Comparison of ENCODE assay signal across 8 cellular contexts in genomic region chr14:105687171-105688022, GRCh38.
DNase-seq lines count a peak whose midpoint lies in the region; ATAC-seq, FAIRE-seq and TF ChIP-seq lines count a peak whose summit lies in the region.
"Not testable (repeated sequence)": the region's sequence is repeated elsewhere in the genome, so short reads cannot be mapped to it uniquely, and the experiment has no call there.

No MANE protein-coding gene starts in this region.

- TF ChIP-seq CTCF in kidney (IDR thresholded peaks at IDR 0.05; ENCODE audit: borderline replicate concordance, extremely low read depth, insufficient read depth); omental fat pad (IDR thresholded peaks at IDR 0.05); upper lobe of right lung (IDR thresholded peaks at IDR 0.05): not testable (repeated sequence)

- not testable (repeated sequence) for H3K9me2 ChIP-seq in Karpas-422 (replicated peaks; ENCODE audit: insufficient read depth, low read length)

- TF ChIP-seq POLR2A in GM19193 (IDR thresholded peaks at IDR 0.05; ENCODE audit: extremely low read depth, insufficient read depth, insufficient read length) (peak; percentile 34), Raji (IDR thresholded peaks at IDR 0.05; ENCODE audit: insufficient read depth, low read depth, low read length) (peak; percentile 55; the same call in 1 of the 2 replicates)

- not testable (repeated sequence) for H3K27ac ChIP-seq in BLaER1; kidney (ENCODE audit: low read depth in 2 of 2, low read length in 2 of 2); upper lobe of right lung
- peak overlapping the region; percentile 95 for H3K27ac ChIP-seq in Karpas-422 (ENCODE audit: low read length)

- H3K79me2 ChIP-seq in Karpas-422 (ENCODE audit: low read length) = not testable (repeated sequence)

- H3K4me1 Mint-ChIP-seq in activated naive CD8-positive, alpha-beta T cell treated with anti-CD3 and anti-CD28 coated beads, Interleukin-2, amount 10 ng/mL, durations not matched to agents 7 days and 5 days = not testable (repeated sequence)

- not testable (repeated sequence) for H3K4me3 Mint-ChIP-seq in activated naive CD8-positive, alpha-beta T cell treated with anti-CD3 and anti-CD28 coated beads, Interleukin-2, amount 10 ng/mL, durations not matched to agents 7 days and 5 days

- peaks cover 24% of the 10 kb centered on the region for H3K9me3 Mint-ChIP-seq in activated naive CD8-positive, alpha-beta T cell treated with anti-CD3 and anti-CD28 coated beads, Interleukin-2, amount 10 ng/mL, durations not matched to agents 7 days and 5 days

- H4K20me1 ChIP-seq in BLaER1; Karpas-422 (ENCODE audit: insufficient read depth, low read depth, low read length): not testable (repeated sequence)

- not testable (repeated sequence) for FAIRE-seq in kidney (lab: Jason Lieb, UNC)

- H2AFZ ChIP-seq in Karpas-422 (ENCODE audit: low read length) = not testable (repeated sequence)

- ATAC-seq in activated naive CD8-positive, alpha-beta T cell treated with anti-CD3 and anti-CD28 coated beads, Interleukin-2, amount 10 ng/mL, durations not matched to agents 7 days and 5 days (ENCODE audit: low read depth) = peak; percentile 2
- ATAC-seq in omental fat pad (ENCODE audit: low FRiP score); upper lobe of right lung: not testable (repeated sequence)

- not testable (repeated sequence) for H3K9ac ChIP-seq in BLaER1; kidney (ENCODE audit: low read length in 2 of 2)
- peak overlapping the region; percentile 75 for H3K9ac ChIP-seq in Karpas-422 (ENCODE audit: low read length)

- not testable (repeated sequence) for H3K27ac Mint-ChIP-seq in activated naive CD8-positive, alpha-beta T cell treated with anti-CD3 and anti-CD28 coated beads, Interleukin-2, amount 10 ng/mL, durations not matched to agents 7 days and 5 days

- H3K4me1 ChIP-seq in BLaER1 (peaks cover 58% of the 10 kb centered on the region), Karpas-422 (ENCODE audit: low read length) (peaks cover 71% of the 10 kb centered on the region)
- H3K4me1 ChIP-seq in kidney (ENCODE audit: control insufficient read depth in 1 of 2, insufficient read depth in 1 of 2, low read depth in 1 of 2, low read length in 2 of 2); upper lobe of right lung: not testable (repeated sequence)

- not testable (repeated sequence) for H3K27me3 Mint-ChIP-seq in activated naive CD8-positive, alpha-beta T cell treated with anti-CD3 and anti-CD28 coated beads, Interleukin-2, amount 10 ng/mL, durations not matched to agents 7 days and 5 days

- intact Hi-C loops in kidney (cut with DNase I); upper lobe of right lung (cut with DNase I): not testable (repeated sequence)

- DNase-seq in Karpas-422 (peak; percentile 51), kidney (peak; percentile 53), omental fat pad (ENCODE audit: low spot score) (peak; percentile 4), upper lobe of right lung (peak; percentile 57)
- DNase-seq in activated naive CD8-positive, alpha-beta T cell treated with anti-CD3 and anti-CD28 coated beads, Interleukin-2, amount 10 ng/mL, durations not matched to agents 7 days and 5 days = peak; percentile 33

- not testable (repeated sequence) for H3K4me3 ChIP-seq in BLaER1; kidney (ENCODE audit: low read length in 2 of 2); upper lobe of right lung
- H3K4me3 ChIP-seq in Karpas-422 (ENCODE audit: low read length) = peak overlapping the region; percentile 13; the same call in 1 of the 2 replicates

- H3K9me3 ChIP-seq in BLaER1; Karpas-422 (ENCODE audit: low read length); kidney (ENCODE audit: control insufficient read depth in 1 of 2, low read length in 2 of 2); upper lobe of right lung: not testable (repeated sequence)

- H3K36me3 Mint-ChIP-seq in activated naive CD8-positive, alpha-beta T cell treated with anti-CD3 and anti-CD28 coated beads, Interleukin-2, amount 10 ng/mL, durations not matched to agents 7 days and 5 days = not testable (repeated sequence)

- H3K27me3 ChIP-seq in BLaER1; Karpas-422 (ENCODE audit: low read length); upper lobe of right lung: not testable (repeated sequence)

- not testable (repeated sequence) for H3K36me3 ChIP-seq in BLaER1; Karpas-422 (ENCODE audit: insufficient read depth, low read length); kidney (ENCODE audit: control insufficient read depth in 1 of 2, insufficient read depth in 2 of 2, low read length in 2 of 2); upper lobe of right lung

- peak overlapping the region; percentile 19; the same call in 1 of the 2 replicates for H3K4me2 ChIP-seq in BLaER1
- H3K4me2 ChIP-seq in Karpas-422 (ENCODE audit: low read depth, low read length, poor library complexity, severe bottlenecking) = peak overlapping the region; percentile 48

- POLR2A ChIA-PET in activated naive CD8-positive, alpha-beta T cell treated with anti-CD3 and anti-CD28 coated beads, Interleukin-2, amount 10 ng/mL, durations not matched to agents 7 days and 5 days (lab: Charles Lee) = not testable (repeated sequence)

Comparison
In these comparisons a context has a peak if more than half of its experiments do, and no peak if none do; other contexts are left out.
1. DNase-seq: peak in every context shown above with its lines; median percentile 57 in upper lobe of right lung; 53 in kidney; 51 in Karpas-422; 33 in activated naive CD8-positive, alpha-beta T cell treated with anti-CD3 and anti-CD28 coated beads, Interleukin-2, amount 10 ng/mL, durations not matched to agents 7 days and 5 days; 4 in omental fat pad.